ENCODE assay signal across 8 cellular contexts in genomic region chr21:45471229-45472052, GRCh38.
A peak's percentile ranks its signal among the peaks of the same experiment; 100 is the strongest.
DNase-seq lines count a peak whose midpoint lies in the region; ATAC-seq and TF ChIP-seq lines count a peak whose summit lies in the region.

No MANE protein-coding gene starts in this region.

- H3K9ac ChIP-seq in muscle layer of colon (ENCODE audit: low read length) = no peak overlapping the region

- intact Hi-C loops in Right ventricle myocardium inferior (cut with DNase I) (no loop called here), cardiac septum (cut with DNase I) (no loop called here), dorsolateral prefrontal cortex (cut with DNase I) (no loop called here)

- H3K27me3 ChIP-seq in dorsolateral prefrontal cortex (peaks cover 0 to 2% (median 0%) of the 10 kb centered on the region in 45 donors), muscle layer of colon (ENCODE audit: control insufficient read depth in 1 of 2, insufficient read depth in 2 of 2, low read length in 2 of 2) (no peaks in the 10 kb centered on the region)

- H3K9me3 ChIP-seq in muscle layer of colon (ENCODE audit: low read length) = no peaks in the 10 kb centered on the region

- ATAC-seq in Right ventricle myocardium inferior (peak; percentile 67), GM21723 (IDR thresholded peaks at IDR 0.05; ENCODE audit: unreplicated experiment) (no peak)

- peaks cover 11% of the 10 kb centered on the region for H3K4me1 ChIP-seq in muscle layer of colon (ENCODE audit: insufficient read depth, low read length)

- DNase-seq in Right ventricle myocardium inferior (ENCODE audit: missing footprints) (peak; percentile 68), cardiac septum (ENCODE audit: low spot score) (no peak), dorsolateral prefrontal cortex (no peak), GM19238 (ENCODE audit: insufficient read length, low spot score) (no peak), cerebellar nuclear complex (lab: John Stamatoyannopoulos, UW) (no peak), SK-N-DZ (ENCODE audit: low spot score) (no peak)

- no peak for TF ChIP-seq CTCF in dorsolateral prefrontal cortex (IDR thresholded peaks at IDR 0.05 in 54 of 56, conservative IDR thresholded peaks at IDR 0.05 in 2 of 56; ENCODE audit: low read depth in 1 of 56, partially characterized antibody in 56 of 56)

- H3K27ac ChIP-seq in dorsolateral prefrontal cortex = peak overlapping the region in 58 of 59 donors; percentile 18 to 93 (median 83)
- H3K27ac ChIP-seq in muscle layer of colon (ENCODE audit: low read depth, low read length) = peak overlapping the region; percentile 52

- H3K4me3 ChIP-seq in dorsolateral prefrontal cortex (peak overlapping the region in 3 of 59 donors; percentile 7 to 14 (median 10)), muscle layer of colon (ENCODE audit: low read depth in 1 of 2, low read length in 2 of 2) (peak overlapping the region in 1 of 2 donors; percentile 27)

- no peaks in the 10 kb centered on the region for H3K36me3 ChIP-seq in muscle layer of colon (ENCODE audit: insufficient read depth, low read length)
